In genomic region chr3:40885423-40885822, GRCh38 we compare ENCODE assay signal across 26 cellular contexts.
A peak's percentile ranks its signal among the peaks of the same experiment; 100 is the strongest.
DNase-seq lines count a peak whose midpoint lies in the region; ATAC-seq and TF ChIP-seq lines count a peak whose summit lies in the region.
"Had no signal": no experiment of that assay in that cellular context is flagged by ENCODE, and none has a peak within 500 bp of the region (broad histone marks: within the 10 kb centered on the region; RNA-seq: fewer than 3 reads in every experiment).

No MANE protein-coding gene starts in this region.

- H3K36me3 Mint-ChIP-seq in mesothelial cell of epicardium = peaks cover 3% of the 10 kb centered on the region
- H3K36me3 Mint-ChIP-seq: CD8-positive, alpha-beta T cell had no signal

- H3K27me3 Mint-ChIP-seq in mesothelial cell of epicardium (ENCODE audit: low read depth) = no peaks in the 10 kb centered on the region
- H3K27me3 Mint-ChIP-seq: B cell had no signal

- H3K27ac ChIP-seq in heart right ventricle = no peak overlapping the region
- H3K27ac ChIP-seq: 22Rv1, C4-2B, SJSA1 had no signal

- H3K9me3 Mint-ChIP-seq in mesothelial cell of epicardium = peaks cover 20% of the 10 kb centered on the region
- H3K9me3 Mint-ChIP-seq: CD8-positive, alpha-beta T cell; GM23338 had no signal

- peaks cover 0 to 9% (median 0%) of the 10 kb centered on the region in 11 donors for H3K9me3 ChIP-seq in heart right ventricle
- H3K9me3 ChIP-seq: Caco-2, HAP-1, MG63, SJSA1 had no signal

- no peak overlapping the region for H3K4me3 Mint-ChIP-seq in mesothelial cell of epicardium
- H3K4me3 Mint-ChIP-seq: B cell; CD8-positive, alpha-beta T cell; GM23338; HFFc6 had no signal

- peaks cover 32% of the 10 kb centered on the region for H3K4me1 Mint-ChIP-seq in mesothelial cell of epicardium
- H3K4me1 Mint-ChIP-seq: B cell had no signal

- peak in 7 of 8 donors; percentile 52 to 93 (median 74) for ATAC-seq in heart right ventricle
- no peak for ATAC-seq in HG03439 (IDR thresholded peaks at IDR 0.05; ENCODE audit: unreplicated experiment)
- ATAC-seq in HG03442 (IDR thresholded peaks at IDR 0.05; ENCODE audit: unreplicated experiment) = no peak
- ATAC-seq: CD8-positive, alpha-beta T cell; GM12878; GM23338; PC-3 had no signal

- intact Hi-C loops in heart right ventricle (cut with DNase I) = no loop called here

- H3K27ac Mint-ChIP-seq in mesothelial cell of epicardium = peak overlapping the region; percentile 17
- H3K27ac Mint-ChIP-seq: B cell; CD8-positive, alpha-beta T cell; GM23338; HFFc6 had no signal

- 71 to 73% methylated on average over 5 of the region's 5 CpGs for WGBS in heart right ventricle, 2 donors

- DNase-seq in NCI-H748 (lab: John Stamatoyannopoulos, UW; ENCODE audit: unreplicated experiment) (peak; percentile 51), NCI-H748 treated with DMSO at 0.1 percent for 48 hours (lab: John Stamatoyannopoulos, UW) (no peak), NCI-H446 treated with DMSO at 0.1 percent for 48 hours (lab: John Stamatoyannopoulos, UW) (peak; percentile 28), heart right ventricle (peak in 1 of 2 donors; percentile 25), mesothelial cell of epicardium (ENCODE audit: low spot score in 2 of 2, unreplicated experiment in 2 of 2) (no peak), superior temporal gyrus (ENCODE audit: extremely low spot score) (no peak)
- DNase-seq: Caco-2; CD8-positive, alpha-beta T cell; GDM1; HFFc6; KG1; MG63; NCI-H1105 treated with DMSO at 0.1 percent for 48 hours; NCI-H2029 treated with DMSO at 0.1 percent for 48 hours; NCI-H526 treated with DMSO at 0.1 percent for 48 hours; NK-92 treated with Interleukin-12 subunit alpha and Interleukin-12 subunit beta, amount 100 ng/mL, for 24 hours; PC-3 had no signal

- no peak overlapping the region for H3K4me3 ChIP-seq in heart right ventricle
- H3K4me3 ChIP-seq: GM12878, GM23338, HAP-1, MG63, SJSA1 had no signal

- TF ChIP-seq CTCF in heart right ventricle (IDR thresholded peaks at IDR 0.05) (no peak), mesothelial cell of epicardium (IDR thresholded peaks at IDR 0.05; ENCODE audit: unreplicated experiment) (no peak)

- H3K27me3 ChIP-seq in heart right ventricle = no peaks in the 10 kb centered on the region
- H3K27me3 ChIP-seq: MG63, SJSA1 had no signal

- no peaks in the 10 kb centered on the region for H3K36me3 ChIP-seq in heart right ventricle
- H3K36me3 ChIP-seq: HAP-1, MG63, SJSA1 had no signal

- H3K4me1 ChIP-seq in heart right ventricle = peaks cover 0 to 21% (median 7%) of the 10 kb centered on the region in 9 donors
- H3K4me1 ChIP-seq: Caco-2, HAP-1, SJSA1 had no signal

Comparison
In these comparisons a context has a peak if more than half of its experiments do, and no peak if none do; other contexts are left out.
1. DNase-seq: peak in NCI-H748 (single experiment) and NCI-H446 treated with DMSO at 0.1 percent for 48 hours (single experiment); none in NCI-H748 treated with DMSO at 0.1 percent for 48 hours (single experiment), mesothelial cell of epicardium (0 of 2) and superior temporal gyrus (single experiment).
2. ATAC-seq: peak in heart right ventricle (7 of 8); none in HG03439 (single experiment) and HG03442 (single experiment).